In the genomic region with DNA sequence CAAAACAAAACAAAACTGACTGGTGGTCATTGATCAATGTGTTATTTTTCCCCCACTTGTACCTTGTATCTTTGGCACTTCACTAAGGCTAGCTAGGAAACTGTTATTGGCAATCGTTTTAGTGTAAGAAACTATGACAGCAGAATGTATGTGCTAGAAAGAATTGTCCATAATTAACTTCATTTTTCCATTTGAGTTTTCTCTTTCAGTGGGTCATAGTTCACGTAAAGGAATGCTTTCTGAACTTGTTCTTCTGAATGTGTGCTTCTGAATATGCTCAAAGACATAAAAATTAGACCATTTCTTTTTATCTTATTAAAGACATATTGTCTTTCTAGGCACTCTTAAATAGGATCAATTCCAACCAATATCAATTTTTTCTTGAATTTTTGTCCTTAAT, we compare ENCODE assay signal across 33 cellular contexts.
"Had no signal": no experiment of that assay in that cellular context is flagged by ENCODE, and none has a peak within 500 bp of the region (broad histone marks: within the 10 kb centered on the region; RNA-seq: fewer than 3 reads in every experiment).

No MANE protein-coding gene starts in this region.

- H3K4me3 ChIP-seq: adrenal gland, body of pancreas, cardiac muscle cell had no signal

- H3K36me3 ChIP-seq: adrenal gland, cardiac muscle cell had no signal

- ATAC-seq: activated CD8-positive, alpha-beta T cell treated with anti-CD3 and anti-CD28 coated beads for 36 hours; activated naive CD4-positive, alpha-beta T cell treated with anti-CD3 and anti-CD28 coated beads, Interleukin-2, amount 50 U/mL, for 72 hours; activated T-cell treated with anti-CD3 and anti-CD28 coated beads, Interleukin-2, amount 50 U/mL, for 4 hours; activated T-cell treated with anti-CD3 and anti-CD28 coated beads, Interleukin-2, amount 50 U/mL, for 72 hours; activated T-helper 17 cell treated with anti-CD3 and anti-CD28 coated beads, Interleukin-2, amount 50 U/mL, for 72 hours; body of pancreas had no signal

- H3K27ac ChIP-seq: adrenal gland, body of pancreas, cardiac muscle cell, VCaP had no signal

- H3K9me3 ChIP-seq: adrenal gland, body of pancreas had no signal

- H3K4me1 ChIP-seq: adrenal gland, body of pancreas had no signal

- FAIRE-seq: astrocyte, bronchial epithelial cell, TTC549 had no signal

- DNase-seq: activated B cell treated with CpG ODN at 0.5 μM for 24 hours; activated CD4-positive, alpha-beta memory T cell treated with anti-CD3 and anti-CD28 coated beads for 36 hours; activated CD4-positive, alpha-beta T cell treated with anti-CD3 and anti-CD28 coated beads for 4 hours; activated CD4-positive, alpha-beta T cell treated with anti-CD3 and anti-CD28 coated beads, Interleukin-2, amount 10 ng/mL, durations not matched to agents 24 days and 14 days; activated CD4-positive, alpha-beta T cell treated with anti-CD3 and anti-CD28 coated beads, Interleukin-2, amount 50 U/mL, for 1 hour; activated CD4-positive, alpha-beta T cell treated with anti-CD3 and anti-CD28 coated beads, Interleukin-2, amount 50 U/mL, for 4 hours; activated CD4-positive, CD25-positive, alpha-beta regulatory T cell treated with anti-CD3 and anti-CD28 coated beads, Interleukin-2, amount 50 U/mL, for 72 hours; activated CD8-positive, alpha-beta memory T cell treated with anti-CD3 and anti-CD28 coated beads, Interleukin-2, amount 50 U/mL, for 4 hours; activated CD8-positive, alpha-beta T cell treated with anti-CD3 and anti-CD28 coated beads for 36 hours; activated effector memory CD4-positive, alpha-beta T cell treated with anti-CD3 and anti-CD28 coated beads, Interleukin-2, amount 50 U/mL, for 16 hours; activated gamma-delta T cell treated with Interleukin-2 at 50 U/mL for 16 hours; activated naive CD4-positive, alpha-beta T cell; activated naive CD4-positive, alpha-beta T cell treated with anti-CD3 and anti-CD28 coated beads for 36 hours; activated naive CD4-positive, alpha-beta T cell treated with anti-CD3 and anti-CD28 coated beads, Interleukin-2, amount 50 U/mL, for 16 hours; activated naive CD8-positive, alpha-beta T cell treated with anti-CD3 and anti-CD28 coated beads for 36 hours; activated T-cell treated with anti-CD3 and anti-CD28 coated beads for 4 hours; activated T-cell treated with anti-CD3 and anti-CD28 coated beads, Interleukin-2, amount 50 U/mL, for 1 hour; activated T-cell treated with anti-CD3 and anti-CD28 coated beads, Interleukin-2, amount 50 U/mL, for 4 hours; activated T-cell treated with anti-CD3 and anti-CD28 coated beads, Interleukin-2, amount 50 U/mL, for 72 hours; adrenal gland; amniotic stem cell; aorta; body of pancreas; caudate nucleus; T-helper 2 cell; T-helper 9 cell had no signal

- H3K27me3 ChIP-seq: adrenal gland, body of pancreas, cardiac muscle cell had no signal
